Comparison of ENCODE assay signal across 11 cellular contexts in the genomic region with DNA sequence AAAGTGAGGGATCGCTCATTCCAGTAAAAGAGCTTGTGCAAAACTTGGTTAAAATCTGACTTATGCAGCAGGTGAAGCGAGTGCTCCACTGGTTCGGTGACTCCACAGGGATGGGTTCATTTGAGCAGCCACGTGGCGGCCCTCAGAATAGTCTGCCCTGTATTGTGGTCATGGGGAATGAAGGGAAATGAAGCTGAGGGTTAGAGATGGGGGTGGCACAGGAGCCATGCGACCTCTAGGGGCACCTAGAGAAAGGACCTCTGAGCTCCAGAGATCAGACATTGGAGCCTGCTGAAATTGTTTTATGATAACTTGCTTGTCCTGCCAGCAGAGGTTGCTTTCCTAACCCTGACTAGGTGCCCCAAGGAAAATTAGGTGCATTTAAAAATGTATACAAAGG. TPM values are rescaled to one million over a fixed set of nuclear protein-coding genes. Genes with fewer than 3 reads are reported as not detected.
DNase-seq lines count a peak whose midpoint lies in the region; ATAC-seq, FAIRE-seq and TF ChIP-seq lines count a peak whose summit lies in the region.
"Had no signal": no experiment of that assay in that cellular context is flagged by ENCODE, and none has a peak within 500 bp of the region (broad histone marks: within the 10 kb centered on the region; RNA-seq: fewer than 3 reads in every experiment).

No MANE protein-coding gene starts in this region.

- H3K4me3 ChIP-seq in SK-N-SH (ENCODE audit: low read depth in 2 of 2, low read length in 1 of 2) (no peak overlapping the region), HepG2 (replicated peaks in 1 of 3; ENCODE audit: insufficient read depth in 1 of 3, low read depth in 2 of 3, low read length in 3 of 3) (no peak overlapping the region)
- H3K4me3 ChIP-seq: ovary, thoracic aorta had no signal

- no peaks in the 10 kb centered on the region for H3K79me2 ChIP-seq in SK-N-SH (ENCODE audit: insufficient read depth)
- H3K79me2 ChIP-seq in HepG2 (ENCODE audit: insufficient read depth, low read length) = no peaks in the 10 kb centered on the region

- H3K4me2 ChIP-seq in SK-N-SH (no peak overlapping the region), HepG2 (ENCODE audit: low read depth, low read length) (no peak overlapping the region)

- DNase-seq in SK-N-SH (no peak), HepG2 (ENCODE audit: low spot score) (peak; percentile 57), GM19238 (ENCODE audit: insufficient read length, low spot score) (no peak), GF-D8 (lab: John Stamatoyannopoulos, UW) (no peak), mucosa of gallbladder (ENCODE audit: low spot score) (no peak), cerebellum (ENCODE audit: low spot score) (no peak)
- DNase-seq: ovary had no signal

- no peaks in the 10 kb centered on the region for H3F3A ChIP-seq in SK-N-SH (replicated peaks; ENCODE audit: insufficient read depth)

- H3K27ac ChIP-seq in SK-N-SH (ENCODE audit: low read depth in 2 of 2, low read length in 1 of 2) = no peak overlapping the region
- no peak overlapping the region for H3K27ac ChIP-seq in HepG2 (ENCODE audit: extremely low read length, insufficient read depth, low read length)
- H3K27ac ChIP-seq: ovary, thoracic aorta had no signal

- H3K9me2 ChIP-seq in SK-N-SH = no peaks in the 10 kb centered on the region

- no peak overlapping the region for H3K9ac ChIP-seq in SK-N-SH
- H3K9ac ChIP-seq in HepG2 (ENCODE audit: insufficient read depth, low read depth, low read length) = no peak overlapping the region

- CTCF ChIA-PET in SK-N-SH (lab: Yijun Ruan, JAX) (interaction anchor here (0.9 to 1.4 kb wide), 4 partner anchors 10 to 50 kb away, joined by 3 to 5 read pairs (median 4); no protein-coding TSS in a partner anchor), HepG2 (lab: Yijun Ruan, JAX; ENCODE audit: low intra/inter-chr PET ratio, low total read pairs) (no interaction called here)

- in situ Hi-C loops in HepG2 (cut with HindIII; ENCODE audit: extremely low pct_ligation_motif_present, low pct_unique_long_range_greater_than_20kb) = loop anchor here (5.0 kb wide), 1 partner anchor 106 kb away; no protein-coding TSS in a partner anchor

- H3K36me3 ChIP-seq in SK-N-SH (replicated peaks in 1 of 2; ENCODE audit: control insufficient read depth in 1 of 2, insufficient read depth in 2 of 2, low read length in 1 of 2) = no peaks in the 10 kb centered on the region
- no peaks in the 10 kb centered on the region for H3K36me3 ChIP-seq in HepG2 (replicated peaks in 1 of 2; ENCODE audit: control insufficient read depth in 1 of 2, insufficient read depth in 2 of 2, low read length in 2 of 2)
- H3K36me3 ChIP-seq: ovary, thoracic aorta had no signal

- peak; percentile 17; the same call in 1 of the 2 replicates for TF ChIP-seq RAD21 in SK-N-SH (IDR thresholded peaks at IDR 0.05; ENCODE audit: low read length)
- TF ChIP-seq RAD21 in HepG2 (CRISPR knock-in tag; IDR thresholded peaks at IDR 0.05) = 0 out of 2 replicates have a peak, but pooled peaks have one; percentile 25

- TF ChIP-seq EP300 in SK-N-SH (IDR thresholded peaks at IDR 0.05; ENCODE audit: borderline replicate concordance in 1 of 2, low read depth in 1 of 2, low read length in 1 of 2) (no peak), HepG2 (IDR thresholded peaks at IDR 0.05; ENCODE audit: low read depth in 2 of 2, low read length in 2 of 2) (no peak), HepG2 (CRISPR knock-in tag; IDR thresholded peaks at IDR 0.05; ENCODE audit: borderline replicate concordance) (no peak)

- ATAC-seq in HG02870 (IDR thresholded peaks at IDR 0.05; ENCODE audit: unreplicated experiment) = peak; percentile 67
- ATAC-seq in HepG2 = peak; percentile 98

- H3K9me3 ChIP-seq in SK-N-SH (no peaks in the 10 kb centered on the region), HepG2 (ENCODE audit: low read length) (no peaks in the 10 kb centered on the region)
- H3K9me3 ChIP-seq: ovary, thoracic aorta had no signal

- H4K20me1 ChIP-seq in SK-N-SH (ENCODE audit: insufficient read depth) (no peaks in the 10 kb centered on the region), HepG2 (ENCODE audit: insufficient read depth, low read length) (no peaks in the 10 kb centered on the region)

- TF ChIP-seq POLR2A in HepG2 (IDR thresholded peaks at IDR 0.05; ENCODE audit: insufficient read depth in 1 of 2, low read depth in 2 of 2, low read length in 2 of 2) = no peak

- peak; percentile 26 for FAIRE-seq in HepG2 (lab: Jason Lieb, UNC)
- FAIRE-seq: TTC549 had no signal

- peak; percentile 79 for TF ChIP-seq CTCF in GM12873 (IDR thresholded peaks at IDR 0.05; ENCODE audit: insufficient read depth, low read depth, low read length, missing control alignments)
- TF ChIP-seq CTCF in SK-N-SH (IDR thresholded peaks at IDR 0.05) = peak; percentile 30; the same call in 1 of the 2 replicates
- peak; percentile 64 for TF ChIP-seq CTCF in HepG2 (CRISPR knock-in tag; IDR thresholded peaks at IDR 0.05)

- POLR2A ChIA-PET in SK-N-SH (lab: Yijun Ruan, JAX) = no interaction called here
- POLR2A ChIA-PET in HepG2 (lab: Yijun Ruan, JAX) = no interaction called here

- BruUV-seq in HepG2 (replicated peaks; lab: Mats Ljungman, UMichigan) = no TSS peak

- H3K4me1 ChIP-seq in SK-N-SH (ENCODE audit: control insufficient read depth in 1 of 2, insufficient read depth in 2 of 2, low read depth in 1 of 2, low read length in 1 of 2) (no peaks in the 10 kb centered on the region; a peak in 1 of 4 replicates), HepG2 (ENCODE audit: insufficient read depth, low read length) (peaks cover 34% of the 10 kb centered on the region)

- WGBS in SK-N-SH (ENCODE audit: low lambda C conversion rate) = 71% methylated on average over 6 of the region's 6 CpGs
- 43% methylated on average over 6 of the region's 6 CpGs for WGBS in HepG2 (ENCODE audit: low lambda C conversion rate)

- H3K27me3 ChIP-seq in SK-N-SH (ENCODE audit: insufficient read depth) = no peaks in the 10 kb centered on the region; the same call in 1 of the 2 replicates
- no peaks in the 10 kb centered on the region; a peak in 1 of 5 replicates for H3K27me3 ChIP-seq in HepG2 (ENCODE audit: control insufficient read depth in 1 of 2, insufficient read depth in 2 of 2, low read length in 2 of 2)
- H3K27me3 ChIP-seq: ovary had no signal

- H2AFZ ChIP-seq in SK-N-SH (ENCODE audit: low read depth) (no peak overlapping the region), HepG2 (ENCODE audit: low read length) (no peak overlapping the region)

- intact Hi-C loops in HepG2 (cut with micrococcal nuclease; ENCODE audit: unreplicated experiment) = loop anchor here (2.0 to 5.0 kb wide), 2 partner anchors 60 to 106 kb away; no protein-coding TSS in a partner anchor

TF ChIP-seq in SK-N-SH, 30 proteins besides CTCF, POLR2A, EP300 and RAD21 (continues in another document):
- TF ChIP-seq, protein P1, sequence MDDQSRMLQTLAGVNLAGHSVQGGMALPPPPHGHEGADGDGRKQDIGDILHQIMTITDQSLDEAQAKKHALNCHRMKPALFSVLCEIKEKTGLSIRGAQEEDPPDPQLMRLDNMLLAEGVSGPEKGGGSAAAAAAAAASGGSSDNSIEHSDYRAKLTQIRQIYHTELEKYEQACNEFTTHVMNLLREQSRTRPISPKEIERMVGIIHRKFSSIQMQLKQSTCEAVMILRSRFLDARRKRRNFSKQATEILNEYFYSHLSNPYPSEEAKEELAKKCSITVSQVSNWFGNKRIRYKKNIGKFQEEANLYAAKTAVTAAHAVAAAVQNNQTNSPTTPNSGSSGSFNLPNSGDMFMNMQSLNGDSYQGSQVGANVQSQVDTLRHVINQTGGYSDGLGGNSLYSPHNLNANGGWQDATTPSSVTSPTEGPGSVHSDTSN (IDR thresholded peaks at IDR 0.05) = no peak
- no peak for TF ChIP-seq MXI1 (IDR thresholded peaks at IDR 0.05; ENCODE audit: low read depth, low read length)

TF ChIP-seq in HepG2, 621 proteins besides CTCF, POLR2A, EP300 and RAD21 (continues in another document):
- peak; percentile 32; the same call in 1 of the 2 replicates for TF ChIP-seq MYC (CRISPR knock-in tag; IDR thresholded peaks at IDR 0.05; ENCODE audit: borderline replicate concordance)
- peak; percentile 61; the same call in 1 of the 2 replicates for TF ChIP-seq ZNF782 (CRISPR knock-in tag; IDR thresholded peaks at IDR 0.05; ENCODE audit: borderline replicate concordance)
- TF ChIP-seq STAG1 (CRISPR knock-in tag; IDR thresholded peaks at IDR 0.05) = peak; percentile 60
- TF ChIP-seq ARID2 (CRISPR knock-in tag; IDR thresholded peaks at IDR 0.05; ENCODE audit: borderline replicate concordance) = no peak
- peak; percentile 34 for TF ChIP-seq XRCC5 (optimal IDR thresholded peaks at IDR 0.05; ENCODE audit: low read length)
- no peak for TF ChIP-seq PHB2 (IDR thresholded peaks at IDR 0.05; ENCODE audit: partially characterized antibody)
- TF ChIP-seq SMC3 (IDR thresholded peaks at IDR 0.05; ENCODE audit: low read length) = peak; percentile 22; the same call in 1 of the 2 replicates

RNA-seq across cellular contexts. Expression of a gene that starts 26.6 kb away (rescaled TPM):
- polyA plus RNA-seq in SK-N-SH (2012; rRNA removed) (not detected in 2 replicates), HepG2 (2011; rRNA removed) (0.05 TPM in 1 of 2 replicates, not detected in the other)
- not detected in 2 replicates for polyA plus RNA-seq in SK-N-SH (2012; cell fraction: cytosol; rRNA removed)
- polyA plus RNA-seq in SK-N-SH (2012; cell fraction: nucleus; rRNA removed) = not detected in 2 replicates
- total RNA-seq in HepG2 (2016; rRNA removed; fragmentation: Illumina TruSeq; extraction: Trizol) (not detected in 2 replicates), mucosa of gallbladder (not detected), cerebellum (not detected)
- not detected in 2 replicates for total RNA-seq in HepG2 (2016; cell fraction: cytosol; rRNA removed; fragmentation: Illumina TruSeq; extraction: Trizol; ENCODE audit: low read depth)
- total RNA-seq in HepG2 (2016; cell fraction: insoluble cytoplasmic fraction; rRNA removed; fragmentation: Illumina TruSeq; extraction: Trizol) = 0.06 TPM in 1 of 2 replicates, not detected in the other
- total RNA-seq in HepG2 (2016; cell fraction: membrane; rRNA removed; fragmentation: Illumina TruSeq; extraction: Trizol) = not detected in 2 replicates
- not detected in 2 replicates for total RNA-seq in HepG2 (2016; cell fraction: nucleus; rRNA removed; fragmentation: Illumina TruSeq; extraction: Trizol)
- polyA plus RNA-seq in HepG2 (2011; cell fraction: cytosol; rRNA removed) = 0.03 TPM in 1 of 2 replicates, not detected in the other
- polyA plus RNA-seq in HepG2 (2011; cell fraction: nucleus; rRNA removed) = not detected in 2 replicates
- polyA plus RNA-seq in HepG2 (2012) = 0.24 TPM in 1 of 2 replicates, not detected in the other
- not detected in 2 replicates for polyA plus RNA-seq in HepG2 (2016; cell fraction: cytosol; fragmentation: Illumina TruSeq; extraction: Trizol; ENCODE audit: low read depth)
- not detected in 2 replicates for polyA plus RNA-seq in HepG2 (2016; cell fraction: insoluble cytoplasmic fraction; fragmentation: Illumina TruSeq; extraction: Trizol; ENCODE audit: low read depth)
- not detected in 2 replicates for polyA plus RNA-seq in HepG2 (2016; cell fraction: membrane; fragmentation: Illumina TruSeq; extraction: Trizol; ENCODE audit: low read depth)
- not detected in 2 replicates for polyA plus RNA-seq in HepG2 (2016; cell fraction: nucleus; fragmentation: Illumina TruSeq; extraction: Trizol; ENCODE audit: insufficient read depth, low read depth)
- polyA minus RNA-seq in HepG2 (2011; rRNA and poly(A)+ RNA removed; ENCODE audit: low replicate concordance) = 0.24 TPM in 1 of 2 replicates, not detected in the other
- not detected in 2 replicates for polyA minus RNA-seq in HepG2 (2011; cell fraction: cytosol; rRNA and poly(A)+ RNA removed)
- polyA minus RNA-seq in HepG2 (2011; cell fraction: nucleus; rRNA and poly(A)+ RNA removed) = not detected in 2 replicates
- total RNA-seq: ovary, thoracic aorta had no signal
- polyA plus RNA-seq: ovary had no signal
